8 cellular contexts compared by ENCODE assay signal in the genomic region with DNA sequence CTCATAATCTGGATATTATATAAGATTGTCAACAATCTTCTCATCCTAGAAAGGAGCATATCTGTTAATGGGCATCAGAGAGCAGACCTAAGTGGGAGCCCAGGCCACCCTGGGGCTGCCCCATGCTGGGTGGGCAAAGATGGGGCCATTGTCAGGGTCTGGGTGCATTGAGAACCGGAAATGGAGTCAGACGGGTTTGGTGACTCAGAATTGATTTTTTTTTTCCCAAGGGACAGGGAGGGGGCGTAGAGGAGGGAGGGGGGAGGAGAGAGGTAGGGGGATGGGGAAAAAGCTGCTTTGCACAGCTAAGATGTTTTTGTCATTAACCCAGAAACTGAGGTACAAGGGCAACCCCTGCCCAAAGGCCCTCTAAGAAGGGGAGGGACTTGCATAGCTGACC. TPM values are rescaled to one million over a fixed set of nuclear protein-coding genes. Genes with fewer than 3 reads are reported as not detected.
DNase-seq lines count a peak whose midpoint lies in the region; ATAC-seq and TF ChIP-seq lines count a peak whose summit lies in the region.

No MANE protein-coding gene starts in this region.

- POLR2A ChIA-PET in naive thymus-derived CD8-positive, alpha-beta T cell (lab: Charles Lee) = interaction anchor here (1.1 to 4.9 kb wide), 8 partner anchors 9 to 63 kb away, joined by 3 to 55 read pairs (median 22); a partner anchor contains a TSS

- TF ChIP-seq CTCF in Calu3 (IDR thresholded peaks at IDR 0.05; ENCODE audit: unreplicated experiment) (no peak), astrocyte of the spinal cord (IDR thresholded peaks at IDR 0.05; ENCODE audit: low read depth, low read length) (no peak)

- intact Hi-C loops in Calu3 (cut with micrococcal nuclease; ENCODE audit: unreplicated experiment) = loop anchor here (2.0 kb wide), 1 partner anchor 58 kb away; a partner anchor contains a TSS

- peak overlapping the region; percentile 85 for H3K4me3 ChIP-seq in Jurkat, Clone E6-1 (ENCODE audit: low read length)
- peak overlapping the region; percentile 83 for H3K4me3 ChIP-seq in astrocyte of the spinal cord (ENCODE audit: low read depth, low read length)

- DNase-seq in Calu3 (no peak), astrocyte of the spinal cord (ENCODE audit: low read depth, low spot score) (no peak), HCEC 1CT (no peak), kidney glomerular epithelial cell (lab: John Stamatoyannopoulos, UW) (no peak), islet precursor cell (no peak)
- no peak for DNase-seq in Jurkat, Clone E6-1 (ENCODE audit: low read depth, low spot score)
- peak in 1 of 10 donors; percentile 18 for DNase-seq in naive thymus-derived CD8-positive, alpha-beta T cell

- peak overlapping the region; percentile 92 for H3K4me3 Mint-ChIP-seq in Calu3 (ENCODE audit: low read depth, unreplicated experiment)
- H3K4me3 Mint-ChIP-seq in naive thymus-derived CD8-positive, alpha-beta T cell = peak overlapping the region; percentile 88 to 99 (median 96)

- CTCF ChIA-PET in Calu3 (lab: Charles Lee) = interaction anchor here (0.5 kb wide), 1 partner anchor 28 kb away, joined by 3 read pairs; no protein-coding TSS in a partner anchor

- no peaks in the 10 kb centered on the region for H3K9me3 Mint-ChIP-seq in Calu3 (ENCODE audit: low read depth, unreplicated experiment)
- H3K9me3 Mint-ChIP-seq in naive thymus-derived CD8-positive, alpha-beta T cell = no peaks in the 10 kb centered on the region

- in situ Hi-C loops in astrocyte of the spinal cord (cut with HindIII; ENCODE audit: low sequenced_read_pairs) = no loop called here

- peaks cover 10% of the 10 kb centered on the region for H3K4me1 Mint-ChIP-seq in Calu3 (ENCODE audit: low read depth, unreplicated experiment)
- H3K4me1 Mint-ChIP-seq in naive thymus-derived CD8-positive, alpha-beta T cell = peaks cover 22 to 41% (median 35%) of the 10 kb centered on the region in 4 donors

- H3K27ac Mint-ChIP-seq in Calu3 (ENCODE audit: unreplicated experiment) = peak overlapping the region; percentile 88
- peak overlapping the region; percentile 85 to 96 (median 91) for H3K27ac Mint-ChIP-seq in naive thymus-derived CD8-positive, alpha-beta T cell

- no peak for ATAC-seq in naive thymus-derived CD8-positive, alpha-beta T cell
- no peak for ATAC-seq in GM21528 (IDR thresholded peaks at IDR 0.05; ENCODE audit: low FRiP score, unreplicated experiment)

- no TSS peak for BruUV-seq in Calu3 (replicated peaks; lab: Mats Ljungman, UMichigan)

- H3K36me3 Mint-ChIP-seq in Calu3 (ENCODE audit: insufficient read depth, unreplicated experiment) = peaks cover 21% of the 10 kb centered on the region
- H3K36me3 Mint-ChIP-seq in naive thymus-derived CD8-positive, alpha-beta T cell = peaks cover 0 to 16% (median 0%) of the 10 kb centered on the region in 3 donors

- peaks cover 35% of the 10 kb centered on the region for H3K27me3 Mint-ChIP-seq in Calu3 (ENCODE audit: unreplicated experiment)
- H3K27me3 Mint-ChIP-seq in naive thymus-derived CD8-positive, alpha-beta T cell = peaks cover 0 to 6% (median 0%) of the 10 kb centered on the region in 5 donors

RNA-seq across cellular contexts. Expression of a gene that starts 1.3 kb away (rescaled TPM):
- total RNA-seq in Calu3 (2022) = 4.3 and 4.5 TPM in 2 replicates
- 18.1 TPM for polyA plus RNA-seq in Jurkat, Clone E6-1 (2012; ENCODE audit: insufficient read depth, insufficient read length)
- 10 to 100 TPM; 12.7 to 14.1 TPM for total RNA-seq in naive thymus-derived CD8-positive, alpha-beta T cell
- 10 to 100 TPM in 1 of 3 donors, 1 to 10 TPM in 2; 4.3 to 10.7 (median 8.6) TPM for polyA plus RNA-seq in naive thymus-derived CD8-positive, alpha-beta T cell

RNA-seq across cellular contexts. Expression of a gene that starts 8.9 kb away (rescaled TPM):
- total RNA-seq in Calu3 (2022) = 9.0 and 9.6 TPM in 2 replicates
- 4.7 TPM for polyA plus RNA-seq in Jurkat, Clone E6-1 (2012; ENCODE audit: insufficient read depth, insufficient read length)
- total RNA-seq in naive thymus-derived CD8-positive, alpha-beta T cell = 10 to 100 TPM; 29.5 to 33.6 TPM
- polyA plus RNA-seq in naive thymus-derived CD8-positive, alpha-beta T cell = 10 to 100 TPM; 12.4 to 20.2 (median 13.9) TPM

RNA-seq across cellular contexts. Expression of a gene that starts 18.7 kb away (rescaled TPM):
- total RNA-seq in Calu3 (2022) = 0.20 TPM in 1 of 2 replicates, not detected in the other
- not detected for polyA plus RNA-seq in Jurkat, Clone E6-1 (2012; ENCODE audit: insufficient read depth, insufficient read length)
- not detected for total RNA-seq in naive thymus-derived CD8-positive, alpha-beta T cell
- under 1 TPM in 1 of 3 donors, not detected in 2; 0.22 TPM for polyA plus RNA-seq in naive thymus-derived CD8-positive, alpha-beta T cell

RNA-seq across cellular contexts. Expression of a gene that starts 24.5 kb away (rescaled TPM):
- total RNA-seq in Calu3 (2022) = 1.3 and 1.5 TPM in 2 replicates
- polyA plus RNA-seq in Jurkat, Clone E6-1 (2012; ENCODE audit: insufficient read depth, insufficient read length) = 1.8 TPM
- 10 to 100 TPM; 32.8 to 33.3 TPM for total RNA-seq in naive thymus-derived CD8-positive, alpha-beta T cell
- polyA plus RNA-seq in naive thymus-derived CD8-positive, alpha-beta T cell = 10 to 100 TPM; 17.8 to 42.2 (median 25.4) TPM

RNA-seq across cellular contexts. Expression of a gene that starts 54.7 kb away (rescaled TPM):
- total RNA-seq in Calu3 (2022) = not detected in 2 replicates
- polyA plus RNA-seq in Jurkat, Clone E6-1 (2012; ENCODE audit: insufficient read depth, insufficient read length) = not detected
- total RNA-seq in naive thymus-derived CD8-positive, alpha-beta T cell = 1 to 10 TPM; 1.0 to 1.2 TPM
- 1 to 10 TPM in 1 of 3 donors, under 1 TPM in 1, not detected in 1; 0.71 to 1.1 TPM for polyA plus RNA-seq in naive thymus-derived CD8-positive, alpha-beta T cell
